In genomic region chr19:15448778-15449619, GRCh38 we compare ENCODE assay signal across 8 cellular contexts. TPM values are rescaled to one million over a fixed set of nuclear protein-coding genes. Genes with fewer than 3 reads are reported as not detected.
DNase-seq lines count a peak whose midpoint lies in the region; TF ChIP-seq lines count a peak whose summit lies in the region.

No MANE protein-coding gene starts in this region.

- 5 to 23% methylated on average over 6 to 17 of the region's 43 CpGs for whole genome bisulfite sequencing in transverse colon (ENCODE audit: low coverage in 1 of 2), 2 donors

- H3K9me3 ChIP-seq in transverse colon: no peaks in the 10 kb centered on the region

- peak overlapping the region; percentile 58 to 83 (median 66) for H3K4me3 ChIP-seq in transverse colon

- CTCF ChIA-PET in Calu3 (lab: Charles Lee): no interaction called here
- CTCF ChIA-PET in HEK293T (lab: Yijun Ruan, JAX): no interaction called here

- no peaks in the 10 kb centered on the region for H3K9me3 Mint-ChIP-seq in Calu3 (ENCODE audit: low read depth, unreplicated experiment)
- H3K9me3 Mint-ChIP-seq in HFFc6: no peaks in the 10 kb centered on the region
- no peaks in the 10 kb centered on the region for H3K9me3 Mint-ChIP-seq in activated T-helper 2 cell treated with anti-CD3 and anti-CD28 coated beads, Interferon-gamma antibody, Interleukin-2, Interleukin-4, amounts not matched to agents 10 μg/mL and 5 μg/mL and 100 μg/mL, durations not matched to agents 14 hours and 24 hours and 36 hours

- no peaks in the 10 kb centered on the region for H3K27me3 ChIP-seq in transverse colon

- POLR2A ChIA-PET in HEK293T (lab: Yijun Ruan, JAX): interaction anchor here (0.8 to 1.6 kb wide), 2 partner anchors 9 to 30 kb away, joined by 3 to 5 read pairs; partner anchors contain the start of gene AKAP8L

- peak overlapping the region; percentile 71 to 86 (median 77) for H3K27ac ChIP-seq in transverse colon

- no peak overlapping the region for H3K27ac Mint-ChIP-seq in Calu3 (ENCODE audit: unreplicated experiment)
- no peak overlapping the region for H3K27ac Mint-ChIP-seq in HFFc6
- H3K27ac Mint-ChIP-seq in activated T-helper 2 cell treated with anti-CD3 and anti-CD28 coated beads, Interferon-gamma antibody, Interleukin-2, Interleukin-4, amounts not matched to agents 10 μg/mL and 5 μg/mL and 100 μg/mL, durations not matched to agents 14 hours and 24 hours and 36 hours: peak overlapping the region; percentile 71

- no peaks in the 10 kb centered on the region for H3K36me3 ChIP-seq in transverse colon

- no peak for TF ChIP-seq POLR2A in transverse colon (IDR thresholded peaks at IDR 0.05)

- peaks cover 49% of the 10 kb centered on the region for H3K27me3 Mint-ChIP-seq in Calu3 (ENCODE audit: unreplicated experiment)
- peaks cover 9% of the 10 kb centered on the region for H3K27me3 Mint-ChIP-seq in HFFc6 (ENCODE audit: insufficient read depth)
- H3K27me3 Mint-ChIP-seq in activated T-helper 2 cell treated with anti-CD3 and anti-CD28 coated beads, Interferon-gamma antibody, Interleukin-2, Interleukin-4, amounts not matched to agents 10 μg/mL and 5 μg/mL and 100 μg/mL, durations not matched to agents 14 hours and 24 hours and 36 hours (ENCODE audit: low read depth): no peaks in the 10 kb centered on the region

- no TSS peak for BruUV-seq in Calu3 (replicated peaks; lab: Mats Ljungman, UMichigan)

- H3K36me3 Mint-ChIP-seq in Calu3 (ENCODE audit: insufficient read depth, unreplicated experiment): peaks cover 7% of the 10 kb centered on the region
- no peaks in the 10 kb centered on the region for H3K36me3 Mint-ChIP-seq in HFFc6 (ENCODE audit: low read depth)
- peaks cover 35% of the 10 kb centered on the region for H3K36me3 Mint-ChIP-seq in activated T-helper 2 cell treated with anti-CD3 and anti-CD28 coated beads, Interferon-gamma antibody, Interleukin-2, Interleukin-4, amounts not matched to agents 10 μg/mL and 5 μg/mL and 100 μg/mL, durations not matched to agents 14 hours and 24 hours and 36 hours (ENCODE audit: low read depth)

- intact Hi-C loops in Calu3 (cut with micrococcal nuclease; ENCODE audit: unreplicated experiment): no loop called here
- intact Hi-C loops in activated T-helper 2 cell treated with anti-CD3 and anti-CD28 coated beads, Interferon-gamma antibody, Interleukin-2, Interleukin-4, amounts not matched to agents 10 μg/mL and 5 μg/mL and 100 μg/mL, durations not matched to agents 14 hours and 24 hours and 36 hours (cut with micrococcal nuclease): no loop called here
- intact Hi-C loops in transverse colon (cut with DNase I; ENCODE audit: low total_unique reads): no loop called here

- TF ChIP-seq CTCF in Calu3 (IDR thresholded peaks at IDR 0.05; ENCODE audit: unreplicated experiment): no peak
- TF ChIP-seq CTCF in HFFc6 (IDR thresholded peaks at IDR 0.05): 0 out of 2 replicates have a peak, but pooled peaks have one; percentile 11
- no peak for TF ChIP-seq CTCF in transverse colon (IDR thresholded peaks at IDR 0.05)

- DNase-seq in Calu3: no peak
- no peak for DNase-seq in HFFc6
- no peak for DNase-seq in activated T-helper 2 cell treated with anti-CD3 and anti-CD28 coated beads, Interferon-gamma antibody, Interleukin-2, Interleukin-4, amounts not matched to agents 10 μg/mL and 5 μg/mL and 100 μg/mL, durations not matched to agents 14 hours and 24 hours and 36 hours (ENCODE audit: low spot score)
- peak; percentile 33 for DNase-seq in left kidney (ENCODE audit: low read depth, low spot score)
- no peak for DNase-seq in transverse colon
- no peak for DNase-seq in NCI-H774 (lab: John Stamatoyannopoulos, UW)
- DNase-seq in HEK293T (ENCODE audit: extremely low spot score): no peak
- no peak for DNase-seq in Ammon's horn (ENCODE audit: low spot score)

- H3K4me1 Mint-ChIP-seq in Calu3 (ENCODE audit: low read depth, unreplicated experiment): peaks cover 10% of the 10 kb centered on the region
- H3K4me1 Mint-ChIP-seq in HFFc6 (ENCODE audit: low read depth): 0 out of 2 replicates have a peak, but pooled peaks cover 4% of the 10 kb centered on the region
- peaks cover 13% of the 10 kb centered on the region for H3K4me1 Mint-ChIP-seq in activated T-helper 2 cell treated with anti-CD3 and anti-CD28 coated beads, Interferon-gamma antibody, Interleukin-2, Interleukin-4, amounts not matched to agents 10 μg/mL and 5 μg/mL and 100 μg/mL, durations not matched to agents 14 hours and 24 hours and 36 hours (ENCODE audit: low read depth)

- in situ Hi-C loops in transverse colon (cut with MboI; ENCODE audit: low pct_ligation_motif_present in 1 of 4, low pct_unique_long_range_greater_than_20kb in 1 of 4, low sequenced_read_pairs in 3 of 4): loop anchor here in 1 of 4 donors (25.0 kb wide), 1 partner anchor 187 kb away; no protein-coding TSS in a partner anchor

- H3K4me3 Mint-ChIP-seq in Calu3 (ENCODE audit: low read depth, unreplicated experiment) (peak overlapping the region; percentile 6), HFFc6 (peak overlapping the region; percentile 76)
- peak overlapping the region; percentile 68 for H3K4me3 Mint-ChIP-seq in activated T-helper 2 cell treated with anti-CD3 and anti-CD28 coated beads, Interferon-gamma antibody, Interleukin-2, Interleukin-4, amounts not matched to agents 10 μg/mL and 5 μg/mL and 100 μg/mL, durations not matched to agents 14 hours and 24 hours and 36 hours (ENCODE audit: low read depth)

- no peak for TF ChIP-seq EP300 in transverse colon (IDR thresholded peaks at IDR 0.05; ENCODE audit: low read depth)

- peaks cover 0 to 23% (median 21%) of the 10 kb centered on the region in 4 donors for H3K4me1 ChIP-seq in transverse colon

TF ChIP-seq in HEK293T, 16 proteins besides CTCF, POLR2A, EP300 and RAD21:
- TF ChIP-seq BHLHE40 (IDR thresholded peaks at IDR 0.05; ENCODE audit: borderline replicate concordance): no peak
- no peak for TF ChIP-seq NFRKB (IDR thresholded peaks at IDR 0.05)
- TF ChIP-seq ZNF384 (IDR thresholded peaks at IDR 0.05): no peak
- no peak for TF ChIP-seq LEF1 (IDR thresholded peaks at IDR 0.05; ENCODE audit: borderline replicate concordance)
- TF ChIP-seq SP1 (IDR thresholded peaks at IDR 0.05): no peak
- TF ChIP-seq, protein P1, sequence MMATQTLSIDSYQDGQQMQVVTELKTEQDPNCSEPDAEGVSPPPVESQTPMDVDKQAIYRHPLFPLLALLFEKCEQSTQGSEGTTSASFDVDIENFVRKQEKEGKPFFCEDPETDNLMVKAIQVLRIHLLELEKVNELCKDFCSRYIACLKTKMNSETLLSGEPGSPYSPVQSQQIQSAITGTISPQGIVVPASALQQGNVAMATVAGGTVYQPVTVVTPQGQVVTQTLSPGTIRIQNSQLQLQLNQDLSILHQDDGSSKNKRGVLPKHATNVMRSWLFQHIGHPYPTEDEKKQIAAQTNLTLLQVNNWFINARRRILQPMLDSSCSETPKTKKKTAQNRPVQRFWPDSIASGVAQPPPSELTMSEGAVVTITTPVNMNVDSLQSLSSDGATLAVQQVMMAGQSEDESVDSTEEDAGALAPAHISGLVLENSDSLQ (IDR thresholded peaks at IDR 0.05): no peak
- no peak for TF ChIP-seq ELF4 (IDR thresholded peaks at IDR 0.05)
- no peak for TF ChIP-seq FOXK2 (IDR thresholded peaks at IDR 0.05)
- TF ChIP-seq FOXM1 (IDR thresholded peaks at IDR 0.05; ENCODE audit: borderline replicate concordance): no peak
- TF ChIP-seq HDGF (IDR thresholded peaks at IDR 0.05; ENCODE audit: borderline replicate concordance): no peak
- TF ChIP-seq L3MBTL2 (conservative IDR thresholded peaks at IDR 0.05): no peak
- TF ChIP-seq CTBP1 (IDR thresholded peaks at IDR 0.05; ENCODE audit: borderline replicate concordance): no peak
- no peak for TF ChIP-seq SUZ12 (IDR thresholded peaks at IDR 0.05)
- no peak for TF ChIP-seq FOXA1 (IDR thresholded peaks at IDR 0.05)
- no peak for TF ChIP-seq ARNT (IDR thresholded peaks at IDR 0.05)
- no peak for TF ChIP-seq TARDBP (IDR thresholded peaks at IDR 0.05)

RNA-seq across cellular contexts. Expression of gene WIZ, which starts 0.8 kb away (rescaled TPM):
- total RNA-seq in Calu3 (2022) (31.9 and 34.0 TPM in 2 replicates), transverse colon (10 to 100 TPM; 31.0 to 63.6 (median 42.0) TPM)
- 10 to 100 TPM; 39.3 to 54.3 (median 43.1) TPM for total RNA-seq in HFFc6 (2021; fragmentation: NEBNext Ultra II Directional; extraction: Animal tissue kit (Norgen Biotek cat#: 25700))
- 30.1 and 30.4 TPM in 2 replicates for total RNA-seq in activated T-helper 2 cell treated with anti-CD3 and anti-CD28 coated beads, Interferon-gamma antibody, Interleukin-2, Interleukin-4, amounts not matched to agents 10 μg/mL and 5 μg/mL and 100 μg/mL, durations not matched to agents 14 hours and 24 hours and 36 hours

RNA-seq across cellular contexts. Expression of gene RASAL3, which starts 15.3 kb away (rescaled TPM):
- not detected in 2 replicates for total RNA-seq in Calu3 (2022)
- not detected for total RNA-seq in HFFc6 (2021; fragmentation: NEBNext Ultra II Directional; extraction: Animal tissue kit (Norgen Biotek cat#: 25700))
- 107 TPM in 2 replicates for total RNA-seq in activated T-helper 2 cell treated with anti-CD3 and anti-CD28 coated beads, Interferon-gamma antibody, Interleukin-2, Interleukin-4, amounts not matched to agents 10 μg/mL and 5 μg/mL and 100 μg/mL, durations not matched to agents 14 hours and 24 hours and 36 hours
- 100 to 1,000 TPM in 1 of 4 donors, 10 to 100 TPM in 1, 1 to 10 TPM in 2; 1.9 to 117 (median 15.3) TPM for total RNA-seq in transverse colon

RNA-seq across cellular contexts. Expression of gene AKAP8L, which starts 30.2 kb away (rescaled TPM):
- total RNA-seq in Calu3 (2022) (94.0 and 96.8 TPM in 2 replicates), transverse colon (100 to 1,000 TPM; 112 to 329 (median 172) TPM)
- total RNA-seq in HFFc6 (2021; fragmentation: NEBNext Ultra II Directional; extraction: Animal tissue kit (Norgen Biotek cat#: 25700)): 10 to 100 TPM; 49.4 to 54.4 (median 52.0) TPM
- 76.6 and 87.4 TPM in 2 replicates for total RNA-seq in activated T-helper 2 cell treated with anti-CD3 and anti-CD28 coated beads, Interferon-gamma antibody, Interleukin-2, Interleukin-4, amounts not matched to agents 10 μg/mL and 5 μg/mL and 100 μg/mL, durations not matched to agents 14 hours and 24 hours and 36 hours

RNA-seq across cellular contexts. Expression of gene PGLYRP2, which starts 30.3 kb away (rescaled TPM):
- not detected in 2 replicates for total RNA-seq in Calu3 (2022)
- total RNA-seq in HFFc6 (2021; fragmentation: NEBNext Ultra II Directional; extraction: Animal tissue kit (Norgen Biotek cat#: 25700)): not detected
- total RNA-seq in activated T-helper 2 cell treated with anti-CD3 and anti-CD28 coated beads, Interferon-gamma antibody, Interleukin-2, Interleukin-4, amounts not matched to agents 10 μg/mL and 5 μg/mL and 100 μg/mL, durations not matched to agents 14 hours and 24 hours and 36 hours: not detected in 2 replicates
- not detected for total RNA-seq in transverse colon

RNA-seq across cellular contexts. Expression of gene CYP4F22, which starts 59.3 kb away (rescaled TPM):
- total RNA-seq in Calu3 (2022) (not detected in 2 replicates), transverse colon (not detected)
- total RNA-seq in HFFc6 (2021; fragmentation: NEBNext Ultra II Directional; extraction: Animal tissue kit (Norgen Biotek cat#: 25700)): not detected
- 0.14 TPM in 2 replicates for total RNA-seq in activated T-helper 2 cell treated with anti-CD3 and anti-CD28 coated beads, Interferon-gamma antibody, Interleukin-2, Interleukin-4, amounts not matched to agents 10 μg/mL and 5 μg/mL and 100 μg/mL, durations not matched to agents 14 hours and 24 hours and 36 hours

Comparison
In these comparisons a context has a peak if more than half of its experiments do, and no peak if none do; other contexts are left out.
1. H3K4me3 Mint-ChIP-seq: peak in every context shown above with its lines; median percentile 76 in HFFc6; 68 in activated T-helper 2 cell treated with anti-CD3 and anti-CD28 coated beads, Interferon-gamma antibody, Interleukin-2, Interleukin-4, amounts not matched to agents 10 μg/mL and 5 μg/mL and 100 μg/mL, durations not matched to agents 14 hours and 24 hours and 36 hours; 6 in Calu3.